Comparison of ENCODE assay signal across 1 cellular context in genomic region chr16:53130193-53131049, GRCh38.
TF ChIP-seq lines count a peak whose summit lies in the region.

No MANE protein-coding gene starts in this region.

TF ChIP-seq in K562, 482 proteins besides CTCF, POLR2A, EP300 and RAD21 (continued from another document and continues in another):
- TF ChIP-seq, protein P1, sequence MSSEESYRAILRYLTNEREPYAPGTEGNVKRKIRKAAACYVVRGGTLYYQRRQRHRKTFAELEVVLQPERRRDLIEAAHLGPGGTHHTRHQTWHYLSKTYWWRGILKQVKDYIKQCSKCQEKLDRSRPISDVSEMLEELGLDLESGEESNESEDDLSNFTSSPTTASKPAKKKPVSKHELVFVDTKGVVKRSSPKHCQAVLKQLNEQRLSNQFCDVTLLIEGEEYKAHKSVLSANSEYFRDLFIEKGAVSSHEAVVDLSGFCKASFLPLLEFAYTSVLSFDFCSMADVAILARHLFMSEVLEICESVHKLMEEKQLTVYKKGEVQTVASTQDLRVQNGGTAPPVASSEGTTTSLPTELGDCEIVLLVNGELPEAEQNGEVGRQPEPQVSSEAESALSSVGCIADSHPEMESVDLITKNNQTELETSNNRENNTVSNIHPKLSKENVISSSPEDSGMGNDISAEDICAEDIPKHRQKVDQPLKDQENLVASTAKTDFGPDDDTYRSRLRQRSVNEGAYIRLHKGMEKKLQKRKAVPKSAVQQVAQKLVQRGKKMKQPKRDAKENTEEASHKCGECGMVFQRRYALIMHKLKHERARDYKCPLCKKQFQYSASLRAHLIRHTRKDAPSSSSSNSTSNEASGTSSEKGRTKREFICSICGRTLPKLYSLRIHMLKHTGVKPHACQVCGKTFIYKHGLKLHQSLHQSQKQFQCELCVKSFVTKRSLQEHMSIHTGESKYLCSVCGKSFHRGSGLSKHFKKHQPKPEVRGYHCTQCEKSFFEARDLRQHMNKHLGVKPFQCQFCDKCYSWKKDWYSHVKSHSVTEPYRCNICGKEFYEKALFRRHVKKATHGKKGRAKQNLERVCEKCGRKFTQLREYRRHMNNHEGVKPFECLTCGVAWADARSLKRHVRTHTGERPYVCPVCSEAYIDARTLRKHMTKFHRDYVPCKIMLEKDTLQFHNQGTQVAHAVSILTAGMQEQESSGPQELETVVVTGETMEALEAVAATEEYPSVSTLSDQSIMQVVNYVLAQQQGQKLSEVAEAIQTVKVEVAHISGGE (CRISPR knock-in tag; IDR thresholded peaks at IDR 0.05), result 0 out of 6 replicates have a peak, but pooled peaks of 1 of the 3 experiments have one; percentile 2
- TF ChIP-seq, protein P2, sequence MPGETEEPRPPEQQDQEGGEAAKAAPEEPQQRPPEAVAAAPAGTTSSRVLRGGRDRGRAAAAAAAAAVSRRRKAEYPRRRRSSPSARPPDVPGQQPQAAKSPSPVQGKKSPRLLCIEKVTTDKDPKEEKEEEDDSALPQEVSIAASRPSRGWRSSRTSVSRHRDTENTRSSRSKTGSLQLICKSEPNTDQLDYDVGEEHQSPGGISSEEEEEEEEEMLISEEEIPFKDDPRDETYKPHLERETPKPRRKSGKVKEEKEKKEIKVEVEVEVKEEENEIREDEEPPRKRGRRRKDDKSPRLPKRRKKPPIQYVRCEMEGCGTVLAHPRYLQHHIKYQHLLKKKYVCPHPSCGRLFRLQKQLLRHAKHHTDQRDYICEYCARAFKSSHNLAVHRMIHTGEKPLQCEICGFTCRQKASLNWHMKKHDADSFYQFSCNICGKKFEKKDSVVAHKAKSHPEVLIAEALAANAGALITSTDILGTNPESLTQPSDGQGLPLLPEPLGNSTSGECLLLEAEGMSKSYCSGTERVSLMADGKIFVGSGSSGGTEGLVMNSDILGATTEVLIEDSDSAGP (CRISPR knock-in tag; IDR thresholded peaks at IDR 0.05), result no peak
- TF ChIP-seq TOE1 (IDR thresholded peaks at IDR 0.05; ENCODE audit: borderline replicate concordance), result no peak
- TF ChIP-seq TOE1 (CRISPR knock-in tag; IDR thresholded peaks at IDR 0.05; ENCODE audit: borderline replicate concordance, low read depth), result no peak
- 0 out of 2 replicates have a peak, but pooled peaks have one; percentile 2 for TF ChIP-seq ATF1 (CRISPR knock-in tag; IDR thresholded peaks at IDR 0.05)
- peak; percentile 74 for TF ChIP-seq ATF1 (tag; IDR thresholded peaks at IDR 0.05)
- TF ChIP-seq SP1 (CRISPR knock-in tag; IDR thresholded peaks at IDR 0.05), result peak; percentile 73
- no peak for TF ChIP-seq ZFP36 (IDR thresholded peaks at IDR 0.05; ENCODE audit: low read depth, low read length, partially characterized antibody)
- TF ChIP-seq, protein P3, sequence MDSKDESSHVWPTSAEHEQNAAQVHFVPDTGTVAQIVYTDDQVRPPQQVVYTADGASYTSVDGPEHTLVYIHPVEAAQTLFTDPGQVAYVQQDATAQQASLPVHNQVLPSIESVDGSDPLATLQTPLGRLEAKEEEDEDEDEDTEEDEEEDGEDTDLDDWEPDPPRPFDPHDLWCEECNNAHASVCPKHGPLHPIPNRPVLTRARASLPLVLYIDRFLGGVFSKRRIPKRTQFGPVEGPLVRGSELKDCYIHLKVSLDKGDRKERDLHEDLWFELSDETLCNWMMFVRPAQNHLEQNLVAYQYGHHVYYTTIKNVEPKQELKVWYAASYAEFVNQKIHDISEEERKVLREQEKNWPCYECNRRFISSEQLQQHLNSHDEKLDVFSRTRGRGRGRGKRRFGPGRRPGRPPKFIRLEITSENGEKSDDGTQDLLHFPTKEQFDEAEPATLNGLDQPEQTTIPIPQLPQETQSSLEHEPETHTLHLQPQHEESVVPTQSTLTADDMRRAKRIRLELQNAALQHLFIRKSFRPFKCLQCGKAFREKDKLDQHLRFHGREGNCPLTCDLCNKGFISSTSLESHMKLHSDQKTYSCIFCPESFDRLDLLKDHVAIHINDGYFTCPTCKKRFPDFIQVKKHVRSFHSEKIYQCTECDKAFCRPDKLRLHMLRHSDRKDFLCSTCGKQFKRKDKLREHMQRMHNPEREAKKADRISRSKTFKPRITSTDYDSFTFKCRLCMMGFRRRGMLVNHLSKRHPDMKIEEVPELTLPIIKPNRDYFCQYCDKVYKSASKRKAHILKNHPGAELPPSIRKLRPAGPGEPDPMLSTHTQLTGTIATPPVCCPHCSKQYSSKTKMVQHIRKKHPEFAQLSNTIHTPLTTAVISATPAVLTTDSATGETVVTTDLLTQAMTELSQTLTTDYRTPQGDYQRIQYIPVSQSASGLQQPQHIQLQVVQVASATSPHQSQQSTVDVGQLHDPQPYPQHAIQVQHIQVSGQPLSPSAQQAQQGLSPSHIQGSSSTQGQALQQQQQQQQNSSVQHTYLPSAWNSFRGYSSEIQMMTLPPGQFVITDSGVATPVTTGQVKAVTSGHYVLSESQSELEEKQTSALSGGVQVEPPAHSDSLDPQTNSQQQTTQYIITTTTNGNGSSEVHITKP (IDR thresholded peaks at IDR 0.05; ENCODE audit: partially characterized antibody), result peak; percentile 91
- TF ChIP-seq TCF7 (IDR thresholded peaks at IDR 0.05; ENCODE audit: borderline replicate concordance), result peak; percentile 56; the same call in 1 of the 2 replicates
- TF ChIP-seq, protein P4, sequence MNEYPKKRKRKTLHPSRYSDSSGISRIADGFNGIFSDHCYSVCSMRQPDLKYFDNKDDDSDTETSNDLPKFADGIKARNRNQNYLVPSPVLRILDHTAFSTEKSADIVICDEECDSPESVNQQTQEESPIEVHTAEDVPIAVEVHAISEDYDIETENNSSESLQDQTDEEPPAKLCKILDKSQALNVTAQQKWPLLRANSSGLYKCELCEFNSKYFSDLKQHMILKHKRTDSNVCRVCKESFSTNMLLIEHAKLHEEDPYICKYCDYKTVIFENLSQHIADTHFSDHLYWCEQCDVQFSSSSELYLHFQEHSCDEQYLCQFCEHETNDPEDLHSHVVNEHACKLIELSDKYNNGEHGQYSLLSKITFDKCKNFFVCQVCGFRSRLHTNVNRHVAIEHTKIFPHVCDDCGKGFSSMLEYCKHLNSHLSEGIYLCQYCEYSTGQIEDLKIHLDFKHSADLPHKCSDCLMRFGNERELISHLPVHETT (CRISPR knock-in tag; conservative IDR thresholded peaks at IDR 0.05 in 1 of 2, IDR thresholded peaks at IDR 0.05 in 1 of 2), result peak in 1 of 2 experiments; percentile 93; a peak in 2 of 4 replicates
- TF ChIP-seq NRF1 (conservative IDR thresholded peaks at IDR 0.05 in 1 of 2, IDR thresholded peaks at IDR 0.05 in 1 of 2), result peak; percentile 77 to 81
- TF ChIP-seq CHD2 (IDR thresholded peaks at IDR 0.05; ENCODE audit: low read depth, low read length), result peak; percentile 55
- peak; percentile 80 for TF ChIP-seq FOXJ2 (tag; IDR thresholded peaks at IDR 0.05)
- TF ChIP-seq RBBP5 (IDR thresholded peaks at IDR 0.05; ENCODE audit: borderline replicate concordance, insufficient read depth, low read length, poor library complexity, severe bottlenecking), result peak; percentile 40
- peak; percentile 61 for TF ChIP-seq BHLHE40 (IDR thresholded peaks at IDR 0.05; ENCODE audit: low read length)
- TF ChIP-seq, protein P5, sequence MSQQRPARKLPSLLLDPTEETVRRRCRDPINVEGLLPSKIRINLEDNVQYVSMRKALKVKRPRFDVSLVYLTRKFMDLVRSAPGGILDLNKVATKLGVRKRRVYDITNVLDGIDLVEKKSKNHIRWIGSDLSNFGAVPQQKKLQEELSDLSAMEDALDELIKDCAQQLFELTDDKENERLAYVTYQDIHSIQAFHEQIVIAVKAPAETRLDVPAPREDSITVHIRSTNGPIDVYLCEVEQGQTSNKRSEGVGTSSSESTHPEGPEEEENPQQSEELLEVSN (IDR thresholded peaks at IDR 0.05; ENCODE audit: borderline replicate concordance in 1 of 2, extremely low read depth in 1 of 2, insufficient read depth in 1 of 2, insufficient read length in 1 of 2, low read depth in 1 of 2, low read length in 1 of 2, poor library complexity in 1 of 2, severe bottlenecking in 1 of 2), result peak in 1 of 2 experiments; percentile 7
- TF ChIP-seq RCOR1 (IDR thresholded peaks at IDR 0.05; ENCODE audit: borderline replicate concordance in 1 of 2, low read depth in 2 of 2, low read length in 2 of 2), result peak in 1 of 2 experiments; percentile 7; a peak in 1 of 4 replicates
- 0 out of 2 replicates have a peak, but pooled peaks have one; percentile 2 for TF ChIP-seq JUND (IDR thresholded peaks at IDR 0.05; ENCODE audit: borderline replicate concordance, low read depth, low read length)
- peak; percentile 25; the same call in 1 of the 3 replicates for TF ChIP-seq JUND (tag; IDR thresholded peaks at IDR 0.05; ENCODE audit: borderline replicate concordance, low read depth, low read length)
- peak; percentile 96 for TF ChIP-seq CTBP1 (IDR thresholded peaks at IDR 0.05; ENCODE audit: borderline replicate concordance)
- peak; percentile 80 for TF ChIP-seq RBFOX2 (IDR thresholded peaks at IDR 0.05; ENCODE audit: low read depth, low read length)
- peak; percentile 62 for TF ChIP-seq EP400 (IDR thresholded peaks at IDR 0.05)
- TF ChIP-seq NFIX (CRISPR knock-in tag; IDR thresholded peaks at IDR 0.05; ENCODE audit: low read depth), result no peak
- TF ChIP-seq RNF2 (IDR thresholded peaks at IDR 0.05), result 0 out of 2 replicates have a peak, but pooled peaks have one; percentile 21
- TF ChIP-seq ILF3 (IDR thresholded peaks at IDR 0.05; ENCODE audit: borderline replicate concordance), result peak; percentile 54; the same call in 1 of the 2 replicates
- TF ChIP-seq ZNF592 (IDR thresholded peaks at IDR 0.05), result peak; percentile 24; the same call in 1 of the 2 replicates
- TF ChIP-seq ASH1L (IDR thresholded peaks at IDR 0.05; ENCODE audit: borderline replicate concordance, low read depth, partially characterized antibody), result peak; percentile 52
- TF ChIP-seq TEAD2 (tag; IDR thresholded peaks at IDR 0.05), result no peak
- TF ChIP-seq TCF3 (CRISPR knock-in tag; IDR thresholded peaks at IDR 0.05), result no peak
- TF ChIP-seq, protein P6, sequence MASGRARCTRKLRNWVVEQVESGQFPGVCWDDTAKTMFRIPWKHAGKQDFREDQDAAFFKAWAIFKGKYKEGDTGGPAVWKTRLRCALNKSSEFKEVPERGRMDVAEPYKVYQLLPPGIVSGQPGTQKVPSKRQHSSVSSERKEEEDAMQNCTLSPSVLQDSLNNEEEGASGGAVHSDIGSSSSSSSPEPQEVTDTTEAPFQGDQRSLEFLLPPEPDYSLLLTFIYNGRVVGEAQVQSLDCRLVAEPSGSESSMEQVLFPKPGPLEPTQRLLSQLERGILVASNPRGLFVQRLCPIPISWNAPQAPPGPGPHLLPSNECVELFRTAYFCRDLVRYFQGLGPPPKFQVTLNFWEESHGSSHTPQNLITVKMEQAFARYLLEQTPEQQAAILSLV (tag; IDR thresholded peaks at IDR 0.05), result no peak
- TF ChIP-seq RBM25 (IDR thresholded peaks at IDR 0.05; ENCODE audit: low read depth, low read length, severe bottlenecking), result peak; percentile 100
- TF ChIP-seq KLF16 (IDR thresholded peaks at IDR 0.05), result peak; percentile 32; the same call in 1 of the 2 replicates
- TF ChIP-seq, protein P7, sequence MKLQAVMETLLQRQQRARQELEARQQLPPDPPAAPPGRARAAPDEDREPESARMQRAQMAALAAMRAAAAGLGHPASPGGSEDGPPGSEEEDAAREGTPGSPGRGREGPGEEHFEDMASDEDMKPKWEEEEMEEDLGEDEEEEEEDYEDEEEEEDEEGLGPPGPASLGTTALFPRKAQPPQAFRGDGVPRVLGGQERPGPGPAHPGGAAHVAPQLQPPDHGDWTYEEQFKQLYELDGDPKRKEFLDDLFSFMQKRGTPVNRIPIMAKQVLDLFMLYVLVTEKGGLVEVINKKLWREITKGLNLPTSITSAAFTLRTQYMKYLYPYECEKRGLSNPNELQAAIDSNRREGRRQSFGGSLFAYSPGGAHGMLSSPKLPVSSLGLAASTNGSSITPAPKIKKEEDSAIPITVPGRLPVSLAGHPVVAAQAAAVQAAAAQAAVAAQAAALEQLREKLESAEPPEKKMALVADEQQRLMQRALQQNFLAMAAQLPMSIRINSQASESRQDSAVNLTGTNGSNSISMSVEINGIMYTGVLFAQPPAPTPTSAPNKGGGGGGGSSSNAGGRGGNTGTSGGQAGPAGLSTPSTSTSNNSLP (IDR thresholded peaks at IDR 0.05; ENCODE audit: borderline replicate concordance, low read depth, low read length), result peak; percentile 11; the same call in 1 of the 2 replicates
- no peak for TF ChIP-seq DMBX1 (CRISPR knock-in tag; IDR thresholded peaks at IDR 0.05; ENCODE audit: borderline replicate concordance)
- peak; percentile 90; the same call in 1 of the 2 replicates for TF ChIP-seq HNRNPL (IDR thresholded peaks at IDR 0.05; ENCODE audit: low read depth, low read length)
- peak; percentile 63; the same call in 1 of the 2 replicates for TF ChIP-seq ZBED1 (IDR thresholded peaks at IDR 0.05)
- TF ChIP-seq SAFB (IDR thresholded peaks at IDR 0.05; ENCODE audit: borderline replicate concordance, low read depth, low read length), result peak; percentile 33; the same call in 1 of the 2 replicates
- TF ChIP-seq NONO (IDR thresholded peaks at IDR 0.05; ENCODE audit: low read depth in 2 of 2, low read length in 1 of 2), result peak; percentile 18 to 86; a peak in 2 of 4 replicates
- TF ChIP-seq POLR2G (IDR thresholded peaks at IDR 0.05; ENCODE audit: low read depth, low read length), result peak; percentile 73
